Comparison of ENCODE assay signal across 14 cellular contexts in the genomic region with DNA sequence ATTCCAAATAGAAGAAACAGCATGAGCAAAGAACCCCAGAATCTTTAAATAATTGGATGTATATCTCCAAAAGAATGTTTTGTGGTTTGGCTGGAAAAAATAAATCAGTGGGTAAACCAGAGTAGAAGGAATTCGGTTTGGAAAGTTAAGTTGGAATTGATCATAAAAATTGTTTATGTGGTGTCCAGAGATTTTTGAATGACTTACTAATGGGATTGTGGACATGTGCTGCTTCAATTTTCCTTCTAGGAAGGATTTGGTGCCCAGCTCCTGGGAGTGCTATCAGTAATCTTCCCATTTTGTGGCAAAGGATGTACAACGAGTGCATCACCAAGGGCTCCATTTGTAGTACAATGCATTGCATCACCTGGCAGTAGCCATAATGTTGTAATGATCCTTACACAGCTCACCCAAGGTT.
"Had no signal": no experiment of that assay in that cellular context is flagged by ENCODE, and none has a peak within 500 bp of the region (broad histone marks: within the 10 kb centered on the region; RNA-seq: fewer than 3 reads in every experiment).

No MANE protein-coding gene starts in this region.

- DNase-seq: activated CD4-positive, alpha-beta T cell treated with anti-CD3 and anti-CD28 coated beads for 4 hours; activated naive CD4-positive, alpha-beta T cell treated with anti-CD3 and anti-CD28 coated beads, Interleukin-2, amount 10 ng/mL, durations not matched to agents 7 days and 5 days; adrenal gland; body of pancreas; effector memory CD8-positive, alpha-beta T cell; heart left ventricle; natural killer cell; posterior cingulate gyrus; small intestine; thyroid gland had no signal

- H3K27me3 Mint-ChIP-seq: activated naive CD4-positive, alpha-beta T cell treated with anti-CD3 and anti-CD28 coated beads, Interleukin-2, amount 10 ng/mL, durations not matched to agents 7 days and 5 days; central memory CD8-positive, alpha-beta T cell; dendritic cell treated with granulocyte-macrophage colony-stimulating factor and Interleukin-4, amounts not matched to agents 40 ng/mL and 50 ng/mL, for 4 days; effector memory CD8-positive, alpha-beta T cell had no signal

- H3K4me3 Mint-ChIP-seq: activated naive CD4-positive, alpha-beta T cell treated with anti-CD3 and anti-CD28 coated beads, Interleukin-2, amount 10 ng/mL, durations not matched to agents 7 days and 5 days; activated T-helper 1 cell treated with anti-CD3 and anti-CD28 coated beads, Interleukin-12 subunit alpha, Interleukin-12 subunit beta, Interleukin-2, Interleukin-4 antibody, amounts not matched to agents 30 ng/mL and 10 ng/mL and 1 ng/mL, durations not matched to agents 14 hours and 24 hours and 36 hours; central memory CD8-positive, alpha-beta T cell; dendritic cell treated with granulocyte-macrophage colony-stimulating factor and Interleukin-4, amounts not matched to agents 40 ng/mL and 50 ng/mL, for 4 days; effector memory CD8-positive, alpha-beta T cell; natural killer cell had no signal

- ATAC-seq: body of pancreas; effector memory CD8-positive, alpha-beta T cell; heart left ventricle; left lobe of liver; natural killer cell had no signal

- H3K9me3 Mint-ChIP-seq: activated naive CD4-positive, alpha-beta T cell treated with anti-CD3 and anti-CD28 coated beads, Interleukin-2, amount 10 ng/mL, durations not matched to agents 7 days and 5 days; activated T-helper 1 cell treated with anti-CD3 and anti-CD28 coated beads, Interleukin-12 subunit alpha, Interleukin-12 subunit beta, Interleukin-2, Interleukin-4 antibody, amounts not matched to agents 30 ng/mL and 10 ng/mL and 1 ng/mL, durations not matched to agents 14 hours and 24 hours and 36 hours; effector memory CD8-positive, alpha-beta T cell had no signal

- H3K36me3 Mint-ChIP-seq: activated naive CD4-positive, alpha-beta T cell treated with anti-CD3 and anti-CD28 coated beads, Interleukin-2, amount 10 ng/mL, durations not matched to agents 7 days and 5 days; natural killer cell had no signal

- H3K27ac Mint-ChIP-seq: activated naive CD4-positive, alpha-beta T cell treated with anti-CD3 and anti-CD28 coated beads, Interleukin-2, amount 10 ng/mL, durations not matched to agents 7 days and 5 days; activated T-helper 1 cell treated with anti-CD3 and anti-CD28 coated beads, Interleukin-12 subunit alpha, Interleukin-12 subunit beta, Interleukin-2, Interleukin-4 antibody, amounts not matched to agents 30 ng/mL and 10 ng/mL and 1 ng/mL, durations not matched to agents 14 hours and 24 hours and 36 hours; dendritic cell treated with granulocyte-macrophage colony-stimulating factor and Interleukin-4, amounts not matched to agents 40 ng/mL and 50 ng/mL, for 4 days; effector memory CD8-positive, alpha-beta T cell; natural killer cell had no signal

- H3K4me1 Mint-ChIP-seq: activated naive CD4-positive, alpha-beta T cell treated with anti-CD3 and anti-CD28 coated beads, Interleukin-2, amount 10 ng/mL, durations not matched to agents 7 days and 5 days; central memory CD8-positive, alpha-beta T cell had no signal
